ENCODE assay signal across 8 cellular contexts in the genomic region with DNA sequence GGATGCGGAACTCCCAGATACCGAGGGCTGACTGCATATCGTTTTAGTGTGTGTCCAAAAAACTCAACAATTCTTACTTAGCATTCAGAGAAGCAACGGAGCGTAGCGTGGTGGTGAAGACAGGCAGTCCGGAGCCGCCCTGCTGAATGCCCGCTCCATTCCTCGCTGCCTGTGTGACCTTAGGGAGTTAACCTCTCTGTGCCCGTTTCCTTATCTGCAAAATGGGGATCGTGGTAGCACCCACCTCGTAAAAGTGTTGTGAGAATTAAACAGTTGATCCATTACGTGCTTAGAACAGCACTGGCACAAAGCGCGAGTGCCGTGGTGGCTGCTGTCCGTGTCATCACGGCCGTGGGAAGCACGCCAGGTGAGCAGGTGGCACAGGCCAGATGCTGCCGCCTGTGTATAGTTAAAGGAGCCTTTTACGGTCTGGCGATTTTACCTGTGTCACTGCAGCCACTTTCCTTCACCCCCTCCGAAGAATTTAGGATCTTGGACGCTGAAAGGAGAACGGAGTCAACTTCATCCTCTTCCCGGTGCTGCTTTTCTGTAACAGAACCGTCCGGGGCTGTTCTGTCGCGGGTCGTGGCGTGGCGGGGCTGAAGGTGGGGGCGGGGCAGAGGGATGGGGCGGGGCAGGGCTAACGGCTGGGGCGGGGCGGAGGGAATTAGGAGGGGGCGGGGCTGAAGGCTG. TPM values are rescaled to one million over a fixed set of nuclear protein-coding genes. Genes with fewer than 3 reads are reported as not detected.
DNase-seq lines count a peak whose midpoint lies in the region; ATAC-seq and TF ChIP-seq lines count a peak whose summit lies in the region.

No MANE protein-coding gene starts in this region.

- H4K20me1 ChIP-seq in OCI-LY7 (ENCODE audit: insufficient read depth, low read length), result no peaks in the 10 kb centered on the region

- H3K27ac ChIP-seq in OCI-LY7 (ENCODE audit: low read depth, low read length, poor library complexity, severe bottlenecking), result peak overlapping the region; percentile 29

- H3K36me3 ChIP-seq in OCI-LY7 (ENCODE audit: insufficient read depth, low read length), result no peaks in the 10 kb centered on the region

- intact Hi-C loops in OCI-LY7 (cut with micrococcal nuclease; ENCODE audit: unreplicated experiment), result loop anchor here (1.0 to 10.0 kb wide), 12 partner anchors 10 to 722 kb away; a partner anchor contains a TSS
- intact Hi-C loops in left ventricle myocardium superior (cut with micrococcal nuclease), result loop anchor here (5.0 kb wide), 1 partner anchor 127 kb away; no protein-coding TSS in a partner anchor
- intact Hi-C loops in posterior cingulate gyrus (cut with DNase I), result loop anchor here (1.0 to 10.0 kb wide), 4 partner anchors 46 to 127 kb away; a partner anchor contains a TSS

- DNase-seq in EH (ENCODE audit: low read depth) (peak; percentile 30), HFF-Myc (ENCODE audit: extremely low read depth, low read depth) (no peak), OCI-LY7 (ENCODE audit: low spot score) (peak; percentile 64), amygdala (lab: John Stamatoyannopoulos, UW) (peak in 42 of 56 donors; percentile 7 to 74 (median 48)), left ventricle myocardium superior (peak; percentile 82), posterior cingulate gyrus (peak in 9 of 10 donors; percentile 31 to 91 (median 35))

- TF ChIP-seq CTCF in HFF-Myc (IDR thresholded peaks at IDR 0.05; ENCODE audit: low read depth, low read length, missing control alignments), result no peak
- no peak for TF ChIP-seq CTCF in OCI-LY7 (conservative IDR thresholded peaks at IDR 0.05; ENCODE audit: low read length)

- H3K9me2 ChIP-seq in OCI-LY7 (ENCODE audit: insufficient read depth, low read length), result no peaks in the 10 kb centered on the region

- no peaks in the 10 kb centered on the region for H3K9me3 ChIP-seq in OCI-LY7 (ENCODE audit: low read length)

- H3K79me2 ChIP-seq in OCI-LY7 (ENCODE audit: insufficient read depth, low read depth, low read length), result no peaks in the 10 kb centered on the region

- H2AFZ ChIP-seq in OCI-LY7 (ENCODE audit: low read length), result peak overlapping the region; percentile 88

- ATAC-seq in left ventricle myocardium superior, result peak; percentile 8
- ATAC-seq in HG03520 (IDR thresholded peaks at IDR 0.05; ENCODE audit: unreplicated experiment), result no peak
- no peak for ATAC-seq in HG03432 (IDR thresholded peaks at IDR 0.05; ENCODE audit: unreplicated experiment)

- CTCF ChIA-PET in OCI-LY7 (lab: Charles Lee; ENCODE audit: unreplicated experiment), result no interaction called here

- peaks cover 44% of the 10 kb centered on the region for H3K4me1 ChIP-seq in OCI-LY7 (ENCODE audit: insufficient read depth, low read length, poor library complexity, severe bottlenecking)

- POLR2A ChIA-PET in OCI-LY7 (lab: Charles Lee), result interaction anchor here (1.2 kb wide), 1 partner anchor 9 kb away, joined by 4 read pairs; no protein-coding TSS in a partner anchor

- BruUV-seq in OCI-LY7 (replicated peaks; lab: Mats Ljungman, UMichigan), result TSS peak; percentile 85

- H3K4me3 ChIP-seq in HFF-Myc (replicated peaks; ENCODE audit: low read depth, low read length) (peak overlapping the region; percentile 47), OCI-LY7 (ENCODE audit: low read depth, low read length, poor library complexity, severe bottlenecking) (peak overlapping the region; percentile 73)

- peak overlapping the region; percentile 93 for H3K4me2 ChIP-seq in OCI-LY7 (ENCODE audit: low read length)

RNA-seq across cellular contexts. Expression of a gene that starts 0.9 kb away (rescaled TPM):
- 1.2 and 1.7 TPM in 2 replicates for total RNA-seq in OCI-LY7 (2014; rRNA removed; shearing (Covaris generic))
- total RNA-seq in OCI-LY7 (2022) (12.0 and 14.0 TPM in 2 replicates), left ventricle myocardium superior (0.99 TPM)

RNA-seq across cellular contexts. Expression of a gene that starts 44.9 kb away (rescaled TPM):
- 14.0 and 17.3 TPM in 2 replicates for total RNA-seq in OCI-LY7 (2014; rRNA removed; shearing (Covaris generic))
- total RNA-seq in OCI-LY7 (2022) (30.9 and 37.6 TPM in 2 replicates), left ventricle myocardium superior (48.5 TPM)
